In the genomic region with DNA sequence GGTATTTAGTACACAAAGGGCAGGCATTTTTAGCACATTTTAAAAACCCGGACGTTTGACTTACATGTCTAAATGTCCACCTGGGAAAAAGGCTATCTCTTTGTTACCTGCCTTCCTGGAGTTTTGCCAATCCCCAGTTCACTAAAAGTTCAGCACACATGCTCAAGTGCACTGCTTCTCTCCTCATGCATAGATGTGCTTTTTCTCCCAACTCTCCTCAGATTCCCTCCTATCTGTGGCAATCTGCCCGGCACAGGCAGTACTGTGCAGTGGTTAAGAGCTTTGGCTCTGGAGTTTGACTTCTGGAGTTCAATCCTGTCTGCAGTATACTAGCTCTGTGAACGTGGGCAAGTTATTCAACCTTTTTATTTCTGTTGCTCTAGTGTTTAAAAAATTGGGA, we compare ENCODE assay signal across 24 cellular contexts. TPM values are rescaled to one million over a fixed set of nuclear protein-coding genes. Genes with fewer than 3 reads are reported as not detected.
DNase-seq lines count a peak whose midpoint lies in the region; ATAC-seq and TF ChIP-seq lines count a peak whose summit lies in the region.
"Had no signal": no experiment of that assay in that cellular context is flagged by ENCODE, and none has a peak within 500 bp of the region (broad histone marks: within the 10 kb centered on the region; RNA-seq: fewer than 3 reads in every experiment).

No MANE protein-coding gene starts in this region.

- H3K36me3 ChIP-seq in BE2C (no peaks in the 10 kb centered on the region), hepatocyte (replicated peaks; ENCODE audit: insufficient read depth, low read depth) (no peaks in the 10 kb centered on the region), H7 (replicated peaks; ENCODE audit: control insufficient read depth, insufficient read depth, low read length) (no peaks in the 10 kb centered on the region)
- H3K36me3 ChIP-seq: BLaER1 treated with 17β-estradiol and CSF1 and Interleukin-3, amounts not matched to agents 10 nM and 100 nM; heart right ventricle; left ventricle myocardium inferior; Peyer's patch had no signal

- H3K4me1 ChIP-seq in BE2C (0 out of 2 replicates have a peak, but pooled peaks cover 3% of the 10 kb centered on the region), hepatocyte (ENCODE audit: insufficient read depth) (no peaks in the 10 kb centered on the region)
- H3K4me1 ChIP-seq: BLaER1 treated with 17β-estradiol and CSF1 and Interleukin-3, amounts not matched to agents 10 nM and 100 nM; heart right ventricle; left ventricle myocardium inferior; Peyer's patch had no signal

- TF ChIP-seq CTCF in BE2C (IDR thresholded peaks at IDR 0.05; ENCODE audit: low read depth, low read length) (no peak), hepatocyte (IDR thresholded peaks at IDR 0.05; ENCODE audit: poor library complexity) (no peak)

- H3K79me2 ChIP-seq in hepatocyte: no peaks in the 10 kb centered on the region
- H3K79me2 ChIP-seq: parathyroid adenoma had no signal

- no peak overlapping the region for H2AFZ ChIP-seq in hepatocyte
- H2AFZ ChIP-seq: parathyroid adenoma had no signal

- H3K4me2 ChIP-seq in hepatocyte: no peak overlapping the region
- H3K4me2 ChIP-seq: BLaER1 treated with 17β-estradiol and CSF1 and Interleukin-3, amounts not matched to agents 10 nM and 100 nM had no signal

- ATAC-seq in GM21528 (IDR thresholded peaks at IDR 0.05; ENCODE audit: low FRiP score, unreplicated experiment): no peak
- ATAC-seq: heart right ventricle, sciatic nerve had no signal

- H3K27ac ChIP-seq in hepatocyte: no peak overlapping the region
- H3K27ac ChIP-seq: BLaER1 treated with 17β-estradiol and CSF1 and Interleukin-3, amounts not matched to agents 10 nM and 100 nM; heart right ventricle; left ventricle myocardium inferior; parathyroid adenoma; Peyer's patch; SK-N-MC had no signal

- WGBS in hepatocyte (ENCODE audit: low lambda C conversion rate, missing lambda C conversion rate): 72% methylated on average over 4 of the region's 4 CpGs

- H4K20me1 ChIP-seq in hepatocyte (ENCODE audit: insufficient read depth, poor library complexity, severe bottlenecking): no peaks in the 10 kb centered on the region
- H4K20me1 ChIP-seq: BLaER1 treated with 17β-estradiol and CSF1 and Interleukin-3, amounts not matched to agents 10 nM and 100 nM had no signal

- H3K27me3 ChIP-seq in BE2C: peaks cover 18% of the 10 kb centered on the region
- peaks cover 28% of the 10 kb centered on the region for H3K27me3 ChIP-seq in hepatocyte
- peaks cover 14% of the 10 kb centered on the region for H3K27me3 ChIP-seq in H7 (ENCODE audit: control insufficient read depth, insufficient read depth, low read length)
- H3K27me3 ChIP-seq: Peyer's patch had no signal

- H3K9me3 ChIP-seq in BE2C: no peaks in the 10 kb centered on the region
- no peaks in the 10 kb centered on the region for H3K9me3 ChIP-seq in hepatocyte (ENCODE audit: low read depth)
- H3K9me3 ChIP-seq: BLaER1 treated with 17β-estradiol and CSF1 and Interleukin-3, amounts not matched to agents 10 nM and 100 nM; heart right ventricle; left ventricle myocardium inferior; Peyer's patch had no signal

- no peak overlapping the region for H3K4me3 ChIP-seq in BE2C (ENCODE audit: low read depth, low read length)
- H3K4me3 ChIP-seq in hepatocyte: no peak overlapping the region
- no peak overlapping the region for H3K4me3 ChIP-seq in H7 (ENCODE audit: insufficient read depth, low read depth, low read length)
- H3K4me3 ChIP-seq: BLaER1 treated with 17β-estradiol and CSF1 and Interleukin-3, amounts not matched to agents 10 nM and 100 nM; heart right ventricle; left ventricle myocardium inferior; Peyer's patch; SK-N-MC had no signal

- DNase-seq in BE2C: peak; percentile 46
- peak; percentile 71 for DNase-seq in HT-29 (ENCODE audit: low spot score)
- peak; percentile 43 for DNase-seq in NCI-H345 (lab: John Stamatoyannopoulos, UW)
- peak; percentile 27 for DNase-seq in hepatocyte (ENCODE audit: low spot score)
- DNase-seq in GM03348 (ENCODE audit: low spot score): no peak
- no peak for DNase-seq in cerebellum (ENCODE audit: low spot score)
- no peak for DNase-seq in H7
- DNase-seq: ACHN; activated CD4-positive, alpha-beta T cell treated with anti-CD3 and anti-CD28 coated beads, Interleukin-2, amount 10 ng/mL, durations not matched to agents 24 days and 14 days; heart right ventricle; KG1; left ventricle myocardium inferior; NCI-H2081 treated with DMSO at 0.1 percent for 48 hours; NK-92 treated with Interleukin-12 subunit alpha and Interleukin-12 subunit beta, amount 100 ng/mL, for 24 hours; Peyer's patch; stimulated activated CD8-positive, alpha-beta memory T cell treated with anti-CD3 and anti-CD28 coated beads, Interleukin-4, amount 100 ng/mL, for 48 hours; T-helper 2 cell had no signal

- no peaks in the 10 kb centered on the region for H3K9me2 ChIP-seq in hepatocyte (replicated peaks; ENCODE audit: insufficient read depth)

RNA-seq across cellular contexts. Expression of a gene that starts 8.3 kb away (rescaled TPM):
- not detected for polyA plus RNA-seq in BE2C (2012; ENCODE audit: insufficient read depth, insufficient read length, low read depth)
- 12.4 and 13.0 TPM in 2 replicates for total RNA-seq in HT-29 (2014; rRNA removed; shearing (Covaris generic))
- total RNA-seq in hepatocyte (0.12 and 0.13 TPM in 2 replicates), cerebellum (not detected)
- 0.97 and 2.5 TPM in 2 replicates for polyA plus RNA-seq in hepatocyte
- total RNA-seq in H7 (2014; rRNA removed; shearing (Covaris generic)): 0.35 TPM in 1 of 2 replicates, not detected in the other
- total RNA-seq: activated CD4-positive, alpha-beta T cell treated with anti-CD3 and anti-CD28 coated beads, Interleukin-2, amount 10 ng/mL, durations not matched to agents 24 days and 14 days; left ventricle myocardium inferior; mononuclear cell had no signal

RNA-seq across cellular contexts. Expression of a gene that starts 14.6 kb away (rescaled TPM):
- polyA plus RNA-seq in BE2C (2012; ENCODE audit: insufficient read depth, insufficient read length, low read depth): not detected
- total RNA-seq in HT-29 (2014; rRNA removed; shearing (Covaris generic)): 4.1 and 4.4 TPM in 2 replicates
- total RNA-seq in hepatocyte (not detected in 2 replicates), cerebellum (not detected)
- polyA plus RNA-seq in hepatocyte: 0.08 TPM in 1 of 2 replicates, not detected in the other
- total RNA-seq in H7 (2014; rRNA removed; shearing (Covaris generic)): not detected in 2 replicates
- total RNA-seq: activated CD4-positive, alpha-beta T cell treated with anti-CD3 and anti-CD28 coated beads, Interleukin-2, amount 10 ng/mL, durations not matched to agents 24 days and 14 days; astrocyte; heart right ventricle; left ventricle myocardium inferior; mononuclear cell; Peyer's patch; sciatic nerve had no signal
- polyA plus RNA-seq: heart right ventricle had no signal

Comparison
In these comparisons a context has a peak if more than half of its experiments do, and no peak if none do; other contexts are left out.
1. DNase-seq: peak in BE2C (single experiment), HT-29 (single experiment), NCI-H345 (single experiment) and hepatocyte (single experiment); none in GM03348 (single experiment), cerebellum (single experiment) and H7 (single experiment).